ENCODE assay signal across 25 cellular contexts in the genomic region with DNA sequence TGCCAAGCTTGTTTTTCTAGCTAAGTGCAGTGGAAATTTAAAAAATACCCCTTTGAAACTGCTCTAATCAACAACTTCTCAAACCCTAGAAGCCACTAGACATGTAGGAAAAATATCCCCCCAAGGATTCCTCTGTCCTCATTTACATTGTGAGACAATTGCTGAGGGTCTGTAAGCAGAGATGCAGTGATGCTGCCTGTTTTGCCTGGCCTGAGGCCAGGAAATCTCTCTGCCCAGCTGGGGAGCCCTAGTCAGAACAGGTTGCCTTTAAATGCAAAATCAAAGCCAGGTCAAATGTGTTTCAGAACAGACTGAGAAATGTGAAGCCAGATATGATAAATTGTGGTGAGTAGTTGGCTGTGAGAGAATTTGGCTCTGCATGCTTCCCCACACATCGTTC. TPM values are rescaled to one million over a fixed set of nuclear protein-coding genes. Genes with fewer than 3 reads are reported as not detected.
DNase-seq lines count a peak whose midpoint lies in the region; ATAC-seq lines count a peak whose summit lies in the region.
"Had no signal": no experiment of that assay in that cellular context is flagged by ENCODE, and none has a peak within 500 bp of the region (broad histone marks: within the 10 kb centered on the region; RNA-seq: fewer than 3 reads in every experiment).

No MANE protein-coding gene starts in this region.

- in situ Hi-C loops in G401 (cut with HindIII; ENCODE audit: low sequenced_read_pairs), result no loop called here

- intact Hi-C loops in Right ventricle myocardium inferior (cut with DNase I), result no loop called here

- ATAC-seq in HG02840 (IDR thresholded peaks at IDR 0.05; ENCODE audit: low FRiP score, unreplicated experiment) (no peak), Right ventricle myocardium inferior (no peak)
- ATAC-seq: activated naive CD4-positive, alpha-beta T cell treated with anti-CD3 and anti-CD28 coated beads, Interleukin-2, amount 50 U/mL, for 72 hours; heart right ventricle; left cardiac atrium had no signal

- DNase-seq in COR-L47 (lab: John Stamatoyannopoulos, UW), result peak; percentile 26
- DNase-seq in G401 (ENCODE audit: low spot score), result peak; percentile 21
- peak; percentile 93 for DNase-seq in NCI-H2171 treated with DMSO at 0.1 percent for 48 hours (lab: John Stamatoyannopoulos, UW)
- peak; percentile 45 for DNase-seq in astrocyte of the hippocampus (ENCODE audit: low read depth, low spot score)
- DNase-seq in SHP77 (lab: John Stamatoyannopoulos, UW), result no peak
- DNase-seq in RKO (ENCODE audit: low spot score), result no peak
- no peak for DNase-seq in Right ventricle myocardium inferior (ENCODE audit: missing footprints)
- DNase-seq: activated CD4-positive, alpha-beta memory T cell treated with anti-CD3 and anti-CD28 coated beads for 36 hours; foreskin fibroblast; heart right ventricle; left cardiac atrium; NCI-H2081 treated with DMSO at 0.1 percent for 48 hours; NK-92 treated with Interleukin-12 subunit alpha and Interleukin-12 subunit beta, amount 100 ng/mL, for 24 hours; PC-9; SIG-M5; stimulated activated naive CD4-positive, alpha-beta T cell treated with Interleukin-2 at 50 U/mL for 16 hours; T-helper 1 cell had no signal

RNA-seq across cellular contexts. Expression of a gene that starts 38.3 kb away (rescaled TPM):
- total RNA-seq in G401 (2014; rRNA removed; shearing (Covaris generic)), result not detected in 2 replicates
- not detected for total RNA-seq in Right ventricle myocardium inferior
- total RNA-seq: activated CD4-positive, alpha-beta memory T cell treated with anti-CD3 and anti-CD28 coated beads for 36 hours; activated naive CD4-positive, alpha-beta T cell treated with anti-CD3 and anti-CD28 coated beads, Interleukin-2, amount 50 U/mL, for 72 hours; activated T-helper 2 cell treated with anti-CD3 and anti-CD28 coated beads, Interferon-gamma antibody, Interleukin-2, Interleukin-4, amounts not matched to agents 10 μg/mL and 5 μg/mL and 100 μg/mL, durations not matched to agents 14 hours and 24 hours and 36 hours; cardiac septum; heart right ventricle; left cardiac atrium; lung microvascular endothelial cell; mucosa of gallbladder; osteocyte; PC-9; renal cortical epithelial cell had no signal

Comparison
In these comparisons a context has a peak if more than half of its experiments do, and no peak if none do; other contexts are left out.
1. DNase-seq: peak in COR-L47 (single experiment), G401 (single experiment), NCI-H2171 treated with DMSO at 0.1 percent for 48 hours (single experiment) and astrocyte of the hippocampus (single experiment); none in SHP77 (0 of 2), RKO (single experiment) and Right ventricle myocardium inferior (single experiment).